Comparison of ENCODE assay signal across 13 cellular contexts in the genomic region with DNA sequence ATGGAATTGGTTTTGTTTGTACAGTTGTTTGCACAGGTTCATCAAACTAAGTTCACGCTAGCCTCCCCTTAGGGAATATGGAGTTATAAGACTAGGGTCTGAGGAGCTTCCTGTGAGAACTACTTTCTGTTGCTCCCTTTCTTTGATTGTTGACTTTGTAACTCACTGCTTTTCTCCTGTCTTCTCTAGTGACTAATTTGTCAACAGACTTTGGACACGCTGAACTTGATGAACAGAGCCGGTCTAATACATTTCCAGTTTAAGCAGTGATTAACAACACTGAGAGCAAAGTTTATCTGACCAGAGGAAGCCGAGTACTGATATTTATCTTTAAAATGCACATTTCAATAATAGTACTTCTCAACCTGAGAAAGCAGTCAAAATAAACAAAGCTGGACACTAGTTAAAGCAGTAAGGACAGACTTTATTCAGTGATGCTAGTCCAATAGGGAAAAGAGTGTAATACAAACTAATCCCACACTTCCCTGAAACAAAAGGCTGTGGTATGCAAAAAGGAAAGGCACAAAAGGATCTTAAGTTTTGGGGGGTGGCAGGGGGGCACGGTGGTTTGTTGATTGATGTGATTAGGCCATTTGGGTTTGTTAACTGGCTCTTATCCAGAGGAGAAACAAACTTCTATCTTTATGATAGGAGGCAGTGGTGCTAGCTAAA. TPM values are rescaled to one million over a fixed set of nuclear protein-coding genes. Genes with fewer than 3 reads are reported as not detected.
DNase-seq lines count a peak whose midpoint lies in the region; ATAC-seq and TF ChIP-seq lines count a peak whose summit lies in the region.
"Had no signal": no experiment of that assay in that cellular context is flagged by ENCODE, and none has a peak within 500 bp of the region (broad histone marks: within the 10 kb centered on the region; RNA-seq: fewer than 3 reads in every experiment).

No MANE protein-coding gene starts in this region.

- H3K9me3 Mint-ChIP-seq in GM23338 (peaks cover 16% of the 10 kb centered on the region), neural progenitor cell (peaks cover 9% of the 10 kb centered on the region)
- H3K9me3 Mint-ChIP-seq in activated CD4-positive, alpha-beta T cell treated with anti-CD3 and anti-CD28 coated beads for 36 hours (ENCODE audit: low read depth): no peaks in the 10 kb centered on the region

- H2AFZ ChIP-seq in GM23338 (peak overlapping the region; percentile 0; the same call in 1 of the 2 replicates), hepatocyte (no peak overlapping the region), neural progenitor cell (replicated peaks) (no peak overlapping the region)
- H2AFZ ChIP-seq: GM23248 had no signal

- POLR2A ChIA-PET in activated CD4-positive, alpha-beta T cell treated with anti-CD3 and anti-CD28 coated beads for 36 hours (lab: Charles Lee): no interaction called here

- H3K4me2 ChIP-seq in GM23338 (no peak overlapping the region), hepatocyte (peak overlapping the region; percentile 53), neural progenitor cell (no peak overlapping the region)

- H3K27ac Mint-ChIP-seq in GM23338 (no peak overlapping the region), neural progenitor cell (no peak overlapping the region)
- H3K27ac Mint-ChIP-seq in activated CD4-positive, alpha-beta T cell treated with anti-CD3 and anti-CD28 coated beads for 36 hours: no peak overlapping the region

- H3K9me3 ChIP-seq in hepatocyte (ENCODE audit: low read depth): no peaks in the 10 kb centered on the region
- no peaks in the 10 kb centered on the region for H3K9me3 ChIP-seq in neural progenitor cell (ENCODE audit: low read depth)

- H3K9ac ChIP-seq in neural progenitor cell: no peak overlapping the region
- H3K9ac ChIP-seq: GM23248 had no signal

- H3K36me3 ChIP-seq in GM23338 (ENCODE audit: insufficient read depth): no peaks in the 10 kb centered on the region
- H3K36me3 ChIP-seq in hepatocyte (replicated peaks; ENCODE audit: insufficient read depth, low read depth): no peaks in the 10 kb centered on the region
- no peaks in the 10 kb centered on the region for H3K36me3 ChIP-seq in neural progenitor cell

- no peaks in the 10 kb centered on the region for H4K20me1 ChIP-seq in GM23338 (replicated peaks; ENCODE audit: insufficient read depth)
- no peaks in the 10 kb centered on the region for H4K20me1 ChIP-seq in hepatocyte (ENCODE audit: insufficient read depth, poor library complexity, severe bottlenecking)
- H4K20me1 ChIP-seq in neural progenitor cell (ENCODE audit: low read depth): no peaks in the 10 kb centered on the region

- H3K27me3 Mint-ChIP-seq in GM23338 (ENCODE audit: insufficient read depth, low read depth, poor library complexity) (peaks cover 4% of the 10 kb centered on the region), neural progenitor cell (ENCODE audit: insufficient read depth, low read depth) (peaks cover 2% of the 10 kb centered on the region)
- H3K27me3 Mint-ChIP-seq in activated CD4-positive, alpha-beta T cell treated with anti-CD3 and anti-CD28 coated beads for 36 hours: no peaks in the 10 kb centered on the region

- H3K4me3 ChIP-seq in GM23338 (no peak overlapping the region), hepatocyte (no peak overlapping the region), neural progenitor cell (no peak overlapping the region)
- H3K4me3 ChIP-seq: GM23248 had no signal

- CTCF ChIA-PET in activated CD4-positive, alpha-beta T cell treated with anti-CD3 and anti-CD28 coated beads for 36 hours (lab: Charles Lee): interaction anchor here (1.1 to 3.7 kb wide), 3 partner anchors 14 to 28 kb away, joined by 4 to 18 read pairs (median 4); partner anchors contain the start of gene HSD17B11

- DNase-seq in GM23338 (ENCODE audit: low spot score): no peak
- DNase-seq in NCI-H748 treated with DMSO at 0.1 percent for 48 hours (lab: John Stamatoyannopoulos, UW): peak; percentile 1
- peak; percentile 51 for DNase-seq in hepatocyte (ENCODE audit: low spot score)
- peak; percentile 40 for DNase-seq in neural progenitor cell (ENCODE audit: low spot score)
- DNase-seq in activated CD4-positive, alpha-beta T cell treated with anti-CD3 and anti-CD28 coated beads for 36 hours: no peak
- no peak for DNase-seq in AG08396 (ENCODE audit: low spot score)
- no peak for DNase-seq in NCI-H526 treated with DMSO at 0.1 percent for 48 hours (lab: John Stamatoyannopoulos, UW)
- DNase-seq in NCI-H2171 treated with DMSO at 0.1 percent for 48 hours (lab: John Stamatoyannopoulos, UW): no peak
- DNase-seq: activated CD8-positive, alpha-beta memory T cell treated with anti-CD3 and anti-CD28 coated beads for 24 hours; activated effector memory CD4-positive, alpha-beta T cell treated with anti-CD3 and anti-CD28 coated beads, Interleukin-2, amount 50 U/mL, for 16 hours; GM23248; NCI-H2081 treated with DMSO at 0.1 percent for 48 hours; stimulated activated naive CD4-positive, alpha-beta T cell had no signal

- H3F3A ChIP-seq in GM23338 (replicated peaks; ENCODE audit: low read depth): 0 out of 2 replicates have a peak, but pooled peaks cover 3% of the 10 kb centered on the region
- H3F3A ChIP-seq in neural progenitor cell (ENCODE audit: low read depth): peaks cover 10% of the 10 kb centered on the region

- H3K4me3 Mint-ChIP-seq in GM23338 (no peak overlapping the region), neural progenitor cell (no peak overlapping the region)
- H3K4me3 Mint-ChIP-seq in activated CD4-positive, alpha-beta T cell treated with anti-CD3 and anti-CD28 coated beads for 36 hours: no peak overlapping the region

- H3K27me3 ChIP-seq in GM23338 (ENCODE audit: insufficient read depth) (no peaks in the 10 kb centered on the region), hepatocyte (no peaks in the 10 kb centered on the region), neural progenitor cell (no peaks in the 10 kb centered on the region)

- 0 out of 2 replicates have a peak, but pooled peaks cover 6% of the 10 kb centered on the region for H3K9me2 ChIP-seq in GM23338 (ENCODE audit: insufficient read depth)
- H3K9me2 ChIP-seq in hepatocyte (replicated peaks; ENCODE audit: insufficient read depth): no peaks in the 10 kb centered on the region

- no peak for TF ChIP-seq CTCF in GM23338 (conservative IDR thresholded peaks at IDR 0.05; ENCODE audit: low read depth in 2 of 2)
- no peak for TF ChIP-seq CTCF in hepatocyte (IDR thresholded peaks at IDR 0.05; ENCODE audit: poor library complexity)
- TF ChIP-seq CTCF in neural progenitor cell (IDR thresholded peaks at IDR 0.05): no peak

- WGBS in hepatocyte (ENCODE audit: low lambda C conversion rate, missing lambda C conversion rate): 35% methylated on average over 5 of the region's 5 CpGs

- ATAC-seq in GM23338: no peak
- ATAC-seq in activated CD4-positive, alpha-beta T cell treated with anti-CD3 and anti-CD28 coated beads for 36 hours: no peak

- H3K79me2 ChIP-seq in GM23338 (replicated peaks; ENCODE audit: insufficient read depth) (peaks cover 20% of the 10 kb centered on the region), hepatocyte (peaks cover 27% of the 10 kb centered on the region), neural progenitor cell (ENCODE audit: low read depth) (peaks cover 24% of the 10 kb centered on the region)

- intact Hi-C loops in activated CD4-positive, alpha-beta T cell treated with anti-CD3 and anti-CD28 coated beads for 36 hours (cut with DNase I, micrococcal nuclease): loop anchor here (5.0 to 10.0 kb wide), 5 partner anchors 182 to 1695 kb away; partner anchors contain the start of genes KLHL8 (in 1 of the 2), PKD2 (in 1 of the 2) and TIGD2 (in 1 of the 2)

- H3K4me1 ChIP-seq in GM23338 (ENCODE audit: insufficient read depth) (peaks cover 24% of the 10 kb centered on the region), hepatocyte (ENCODE audit: insufficient read depth) (peaks cover 24% of the 10 kb centered on the region), neural progenitor cell (peaks cover 20% of the 10 kb centered on the region)

- H3K4me1 Mint-ChIP-seq in GM23338 (peaks cover 31% of the 10 kb centered on the region), neural progenitor cell (peaks cover 17% of the 10 kb centered on the region)
- H3K4me1 Mint-ChIP-seq in activated CD4-positive, alpha-beta T cell treated with anti-CD3 and anti-CD28 coated beads for 36 hours: peaks cover 18% of the 10 kb centered on the region

- no peak overlapping the region for H3K27ac ChIP-seq in GM23338 (ENCODE audit: low read depth)
- peak overlapping the region; percentile 58 for H3K27ac ChIP-seq in hepatocyte
- no peak overlapping the region for H3K27ac ChIP-seq in neural progenitor cell
- H3K27ac ChIP-seq: GM23248 had no signal

- peaks cover 5% of the 10 kb centered on the region; the same call in 2 of the 3 replicates for H3K36me3 Mint-ChIP-seq in GM23338 (ENCODE audit: low read depth)
- H3K36me3 Mint-ChIP-seq in neural progenitor cell: peaks cover 3% of the 10 kb centered on the region
- no peaks in the 10 kb centered on the region for H3K36me3 Mint-ChIP-seq in activated CD4-positive, alpha-beta T cell treated with anti-CD3 and anti-CD28 coated beads for 36 hours (ENCODE audit: low read depth)

TF ChIP-seq in GM23338, 12 proteins besides CTCF, POLR2A, EP300 and RAD21 (continues in another document):
- no peak for TF ChIP-seq NANOG (IDR thresholded peaks at IDR 0.05; ENCODE audit: borderline replicate concordance)

RNA-seq across cellular contexts. Expression of gene NUDT9, which starts 2.7 kb away (rescaled TPM):
- 13.6 and 22.9 TPM in 2 replicates for total RNA-seq in GM23338 (2014; rRNA removed; shearing (Covaris generic))
- 35.2 and 43.4 TPM in 2 replicates for polyA plus RNA-seq in GM23338 (2016; fragmentation: Nextera tagmentation; extraction: Ambion mirVana)
- total RNA-seq in hepatocyte: 35.8 and 37.7 TPM in 2 replicates
- 57.4 and 62.3 TPM in 2 replicates for polyA plus RNA-seq in hepatocyte
- 10.2 and 18.0 TPM in 2 replicates for total RNA-seq in neural progenitor cell (ENCODE audit: low replicate concordance)
- 10 to 100 TPM in 1 of 2 experiments, 1 to 10 TPM in 1; 9.8 to 13.3 TPM for total RNA-seq in activated CD4-positive, alpha-beta T cell treated with anti-CD3 and anti-CD28 coated beads for 36 hours

RNA-seq across cellular contexts. Expression of gene HSD17B11, which starts 28.7 kb away (rescaled TPM):
- total RNA-seq in GM23338 (2014; rRNA removed; shearing (Covaris generic)): 14.8 and 19.9 TPM in 2 replicates
- polyA plus RNA-seq in GM23338 (2016; fragmentation: Nextera tagmentation; extraction: Ambion mirVana): 9.7 and 9.8 TPM in 2 replicates
- total RNA-seq in hepatocyte: 171 and 175 TPM in 2 replicates
- polyA plus RNA-seq in hepatocyte: 56.1 and 76.0 TPM in 2 replicates
- 30.6 and 30.8 TPM in 2 replicates for total RNA-seq in neural progenitor cell (ENCODE audit: low replicate concordance)
- total RNA-seq in activated CD4-positive, alpha-beta T cell treated with anti-CD3 and anti-CD28 coated beads for 36 hours: 10 to 100 TPM; 12.0 to 14.9 TPM

Comparison
In these comparisons a context has a peak if more than half of its experiments do, and no peak if none do; other contexts are left out.
1. DNase-seq: peak in NCI-H748 treated with DMSO at 0.1 percent for 48 hours (single experiment), hepatocyte (single experiment) and neural progenitor cell (single experiment); none in GM23338 (single experiment), activated CD4-positive, alpha-beta T cell treated with anti-CD3 and anti-CD28 coated beads for 36 hours (single experiment), AG08396 (single experiment), NCI-H526 treated with DMSO at 0.1 percent for 48 hours (single experiment) and NCI-H2171 treated with DMSO at 0.1 percent for 48 hours (single experiment).